Comparison of ENCODE assay signal across 9 cellular contexts in genomic region chr16:69404275-69404805, GRCh38. TPM values are rescaled to one million over a fixed set of nuclear protein-coding genes. Genes with fewer than 3 reads are reported as not detected.
DNase-seq lines count a peak whose midpoint lies in the region; ATAC-seq and TF ChIP-seq lines count a peak whose summit lies in the region.
"Had no signal": no experiment of that assay in that cellular context is flagged by ENCODE, and none has a peak within 500 bp of the region (broad histone marks: within the 10 kb centered on the region; RNA-seq: fewer than 3 reads in every experiment).

No MANE protein-coding gene starts in this region.

- DNase-seq in activated CD8-positive, alpha-beta memory T cell treated with anti-CD3 and anti-CD28 coated beads, Interleukin-2, amount 50 U/mL, for 48 hours, result peak; percentile 12
- DNase-seq in activated CD8-positive, alpha-beta memory T cell treated with anti-CD3 and anti-CD28 coated beads, Interleukin-2, amount 50 U/mL, for 4 hours, result no peak
- DNase-seq in epithelial cell of esophagus (ENCODE audit: low read depth) (peak; percentile 72), mucosa of descending colon (peak; percentile 59 to 69 (median 65)), vagina (ENCODE audit: extremely low spot score in 2 of 2) (no peak), MV-4-11 (lab: John Stamatoyannopoulos, UW) (no peak)
- DNase-seq: MG63 had no signal

- no peaks in the 10 kb centered on the region for H3K9me3 Mint-ChIP-seq in activated T-helper 17 cell treated with anti-CD3 and anti-CD28 coated beads, Interleukin-2, amount 50 U/mL, for 72 hours

- H3K4me1 Mint-ChIP-seq in activated T-helper 17 cell treated with anti-CD3 and anti-CD28 coated beads, Interleukin-2, amount 50 U/mL, for 72 hours, result peaks cover 4% of the 10 kb centered on the region

- H3K9me3 ChIP-seq in mucosa of descending colon (no peaks in the 10 kb centered on the region), vagina (no peaks in the 10 kb centered on the region)
- H3K9me3 ChIP-seq: MG63 had no signal

- no peak overlapping the region for H3K4me3 Mint-ChIP-seq in activated T-helper 17 cell treated with anti-CD3 and anti-CD28 coated beads, Interleukin-2, amount 50 U/mL, for 72 hours

- TF ChIP-seq CTCF in epithelial cell of esophagus (IDR thresholded peaks at IDR 0.05; ENCODE audit: insufficient read depth, low read depth, low read length, missing control alignments) (no peak), mucosa of descending colon (IDR thresholded peaks at IDR 0.05) (no peak), vagina (IDR thresholded peaks at IDR 0.05) (no peak)

- no peak overlapping the region for H3K4me3 ChIP-seq in epithelial cell of esophagus (ENCODE audit: low read length)
- no peak overlapping the region for H3K4me3 ChIP-seq in mucosa of descending colon
- H3K4me3 ChIP-seq in vagina, result no peak overlapping the region
- H3K4me3 ChIP-seq: MG63 had no signal

- no peak for TF ChIP-seq POLR2A in vagina (IDR thresholded peaks at IDR 0.05)

- no peaks in the 10 kb centered on the region for H3K27me3 Mint-ChIP-seq in activated T-helper 17 cell treated with anti-CD3 and anti-CD28 coated beads, Interleukin-2, amount 50 U/mL, for 72 hours

- no peaks in the 10 kb centered on the region for H3K36me3 Mint-ChIP-seq in activated T-helper 17 cell treated with anti-CD3 and anti-CD28 coated beads, Interleukin-2, amount 50 U/mL, for 72 hours (ENCODE audit: low read depth)

- H3K27ac Mint-ChIP-seq in activated T-helper 17 cell treated with anti-CD3 and anti-CD28 coated beads, Interleukin-2, amount 50 U/mL, for 72 hours, result no peak overlapping the region

- intact Hi-C loops in mucosa of descending colon (cut with DNase I, micrococcal nuclease) (no loop called here), vagina (cut with DNase I) (no loop called here)

- no peaks in the 10 kb centered on the region for H3K27me3 ChIP-seq in vagina
- H3K27me3 ChIP-seq: MG63 had no signal

- ATAC-seq in mucosa of descending colon, result peak; percentile 89
- ATAC-seq in activated T-helper 17 cell treated with anti-CD3 and anti-CD28 coated beads, Interleukin-2, amount 50 U/mL, for 72 hours (replicated peaks), result no peak
- ATAC-seq in HG02852 (IDR thresholded peaks at IDR 0.05; ENCODE audit: unreplicated experiment), result no peak

- no peaks in the 10 kb centered on the region for H3K36me3 ChIP-seq in mucosa of descending colon (ENCODE audit: low read depth)
- no peaks in the 10 kb centered on the region for H3K36me3 ChIP-seq in vagina
- H3K36me3 ChIP-seq: MG63 had no signal

- peak overlapping the region; percentile 72 for H3K27ac ChIP-seq in vagina

- H3K4me1 ChIP-seq in mucosa of descending colon (ENCODE audit: low read depth) (peaks cover 43% of the 10 kb centered on the region), vagina (peaks cover 43% of the 10 kb centered on the region)

RNA-seq across cellular contexts. Expression of gene TERF2, which starts 18.5 kb away (rescaled TPM):
- 10 to 100 TPM; 27.4 to 45.4 (median 35.1) TPM for total RNA-seq in mucosa of descending colon
- total RNA-seq in vagina, result 27.7 TPM
- 10 to 100 TPM; 40.2 to 57.6 TPM for total RNA-seq in activated T-helper 17 cell treated with anti-CD3 and anti-CD28 coated beads, Interleukin-2, amount 50 U/mL, for 72 hours

RNA-seq across cellular contexts. Expression of gene CYB5B, which starts 20.1 kb away (rescaled TPM):
- total RNA-seq in mucosa of descending colon (100 to 1,000 TPM; 121 to 187 (median 159) TPM), vagina (37.6 TPM)
- total RNA-seq in activated T-helper 17 cell treated with anti-CD3 and anti-CD28 coated beads, Interleukin-2, amount 50 U/mL, for 72 hours, result 100 to 1,000 TPM in 1 of 2 donors, 10 to 100 TPM in 1; 93.9 to 152 TPM

RNA-seq across cellular contexts. Expression of gene TMED6, which starts 52.8 kb away (rescaled TPM):
- total RNA-seq in mucosa of descending colon (10 to 100 TPM in 1 of 3 donors, 1 to 10 TPM in 2; 2.2 to 18.1 (median 2.3) TPM), vagina (not detected)
- 1 to 10 TPM; 2.0 to 4.0 TPM for total RNA-seq in activated T-helper 17 cell treated with anti-CD3 and anti-CD28 coated beads, Interleukin-2, amount 50 U/mL, for 72 hours

Comparison
In these comparisons a context has a peak if more than half of its experiments do, and no peak if none do; other contexts are left out.
1. DNase-seq: peak in activated CD8-positive, alpha-beta memory T cell treated with anti-CD3 and anti-CD28 coated beads, Interleukin-2, amount 50 U/mL, for 48 hours (single experiment), epithelial cell of esophagus (single experiment) and mucosa of descending colon (3 of 3); none in activated CD8-positive, alpha-beta memory T cell treated with anti-CD3 and anti-CD28 coated beads, Interleukin-2, amount 50 U/mL, for 4 hours (single experiment), vagina (0 of 2) and MV-4-11 (single experiment).